34 cellular contexts compared by ENCODE assay signal in the genomic region with DNA sequence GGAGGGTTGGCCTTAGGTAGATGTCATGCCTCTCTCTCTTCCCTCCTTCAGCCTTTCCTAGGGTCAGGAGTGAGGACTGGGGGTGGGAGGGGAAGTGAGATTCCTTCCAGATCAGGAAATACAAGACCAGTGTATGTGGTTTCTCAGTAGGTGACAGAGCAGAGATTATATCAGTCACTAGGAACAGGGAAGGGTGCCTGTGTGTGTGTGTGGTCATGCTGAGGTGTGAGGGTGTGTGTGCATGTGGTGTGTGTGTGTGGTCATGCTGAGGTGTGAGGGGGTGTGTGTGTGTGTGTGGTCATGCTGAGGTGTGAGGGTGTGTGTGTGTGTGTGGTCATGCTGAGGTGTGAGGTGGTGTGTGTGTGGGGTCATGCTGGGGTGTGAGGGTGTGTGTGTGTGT.
A peak's percentile ranks its signal among the peaks of the same experiment; 100 is the strongest.
DNase-seq lines count a peak whose midpoint lies in the region; ATAC-seq, FAIRE-seq and TF ChIP-seq lines count a peak whose summit lies in the region.
"Had no signal": no experiment of that assay in that cellular context is flagged by ENCODE, and none has a peak within 500 bp of the region (broad histone marks: within the 10 kb centered on the region; RNA-seq: fewer than 3 reads in every experiment).

No MANE protein-coding gene starts in this region.

- TF ChIP-seq EP300 in K562 (IDR thresholded peaks at IDR 0.05; ENCODE audit: low read length), result no peak

- no peak overlapping the region for H3K4me2 ChIP-seq in K562 (ENCODE audit: insufficient read depth, low read length)

- no peak overlapping the region for H3K4me3 ChIP-seq in CD8-positive, alpha-beta memory T cell (ENCODE audit: low read length)
- H3K4me3 ChIP-seq in HEK293 (ENCODE audit: low read depth, low read length) (no peak overlapping the region), K562 (no peak overlapping the region), mucosa of descending colon (no peak overlapping the region), endodermal cell (ENCODE audit: low read length) (no peak overlapping the region)
- H3K4me3 ChIP-seq: left ventricle myocardium inferior, ovary, SJSA1 had no signal

- no peak overlapping the region for H2AFZ ChIP-seq in K562 (ENCODE audit: low read depth, low read length)

- TF ChIP-seq RAD21 in K562 (CRISPR knock-in tag; conservative IDR thresholded peaks at IDR 0.05 in 1 of 2, IDR thresholded peaks at IDR 0.05 in 1 of 2), result no peak

- H3K4me1 ChIP-seq in CD8-positive, alpha-beta memory T cell (ENCODE audit: insufficient read depth, low read length), result no peaks in the 10 kb centered on the region
- H3K4me1 ChIP-seq in HEK293 (ENCODE audit: control insufficient read depth, insufficient read depth, low read length), result no peaks in the 10 kb centered on the region; the same call in 1 of the 2 replicates
- H3K4me1 ChIP-seq in K562 (replicated peaks in 1 of 2; ENCODE audit: control insufficient read depth in 2 of 2, insufficient read depth in 2 of 2, low read length in 2 of 2), result peaks cover 0 to 3% of the 10 kb centered on the region in 2 experiments
- H3K4me1 ChIP-seq in mucosa of descending colon (ENCODE audit: low read depth), result no peaks in the 10 kb centered on the region
- H3K4me1 ChIP-seq in endodermal cell (ENCODE audit: control insufficient read depth, insufficient read depth, low read length), result no peaks in the 10 kb centered on the region

- intact Hi-C loops in K562 (cut with micrococcal nuclease) (loop anchor here (10.0 kb wide), 1 partner anchor 252 kb away; no protein-coding TSS in a partner anchor), mucosa of descending colon (cut with DNase I, micrococcal nuclease) (no loop called here)

- no TSS peak for BruUV-seq in K562 (replicated peaks; lab: Mats Ljungman, UMichigan)

- peaks cover 7 to 18% (median 13%) of the 10 kb centered on the region in 3 donors for H3K4me1 Mint-ChIP-seq in CD8-positive, alpha-beta memory T cell
- peaks cover 22% of the 10 kb centered on the region for H3K4me1 Mint-ChIP-seq in neural crest cell
- no peaks in the 10 kb centered on the region for H3K4me1 Mint-ChIP-seq in endodermal cell
- H3K4me1 Mint-ChIP-seq: activated naive CD4-positive, alpha-beta T cell treated with anti-CD3 and anti-CD28 coated beads, Interleukin-2, amount 50 U/mL, for 24 hours had no signal

- H3K36me3 ChIP-seq in CD8-positive, alpha-beta memory T cell (ENCODE audit: insufficient read depth, low read length), result no peaks in the 10 kb centered on the region
- H3K36me3 ChIP-seq in HEK293 (ENCODE audit: control insufficient read depth in 2 of 2, insufficient read depth in 1 of 2, low read length in 2 of 2) (no peaks in the 10 kb centered on the region), K562 (ENCODE audit: control insufficient read depth, insufficient read depth, low read length) (no peaks in the 10 kb centered on the region), mucosa of descending colon (ENCODE audit: low read depth) (no peaks in the 10 kb centered on the region), endodermal cell (ENCODE audit: control insufficient read depth, insufficient read depth, low read length) (no peaks in the 10 kb centered on the region)
- H3K36me3 ChIP-seq: left ventricle myocardium inferior, ovary, SJSA1 had no signal

- TF ChIP-seq CTCF in HEK293 (tag by site-specific recombination; IDR thresholded peaks at IDR 0.05), result no peak
- no peak for TF ChIP-seq CTCF in K562 (IDR thresholded peaks at IDR 0.05 in 2 of 3, conservative IDR thresholded peaks at IDR 0.05 in 1 of 3; ENCODE audit: insufficient read depth in 2 of 3, low read depth in 1 of 3, low read length in 3 of 3)
- TF ChIP-seq CTCF in neural crest cell (conservative IDR thresholded peaks at IDR 0.05), result no peak
- no peak for TF ChIP-seq CTCF in mucosa of descending colon (IDR thresholded peaks at IDR 0.05)
- no peak for TF ChIP-seq CTCF in endodermal cell (conservative IDR thresholded peaks at IDR 0.05)

- peak overlapping the region in 1 of 7 donors; percentile 6 for H3K4me3 Mint-ChIP-seq in CD8-positive, alpha-beta memory T cell
- H3K4me3 Mint-ChIP-seq in neural crest cell (no peak overlapping the region), endodermal cell (no peak overlapping the region)
- H3K4me3 Mint-ChIP-seq: activated naive CD4-positive, alpha-beta T cell treated with anti-CD3 and anti-CD28 coated beads, Interleukin-2, amount 50 U/mL, for 24 hours; T-cell had no signal

- H3K9me3 ChIP-seq in CD8-positive, alpha-beta memory T cell (ENCODE audit: low read length), result no peaks in the 10 kb centered on the region
- no peaks in the 10 kb centered on the region for H3K9me3 ChIP-seq in HEK293 (ENCODE audit: control insufficient read depth, insufficient read depth, low read depth, low read length)
- no peaks in the 10 kb centered on the region for H3K9me3 ChIP-seq in K562 (replicated peaks; ENCODE audit: control insufficient read depth, insufficient read depth, low read depth, low read length)
- H3K9me3 ChIP-seq in mucosa of descending colon, result no peaks in the 10 kb centered on the region
- H3K9me3 ChIP-seq in endodermal cell (ENCODE audit: control insufficient read depth, low read length), result no peaks in the 10 kb centered on the region
- H3K9me3 ChIP-seq: left ventricle myocardium inferior, ovary, SJSA1 had no signal

- H3K9me3 Mint-ChIP-seq in CD8-positive, alpha-beta memory T cell, result peaks cover 0 to 3% (median 0%) of the 10 kb centered on the region in 5 donors
- H3K9me3 Mint-ChIP-seq in neural crest cell, result no peaks in the 10 kb centered on the region
- H3K9me3 Mint-ChIP-seq in endodermal cell, result no peaks in the 10 kb centered on the region
- H3K9me3 Mint-ChIP-seq: activated naive CD4-positive, alpha-beta T cell treated with anti-CD3 and anti-CD28 coated beads, Interleukin-2, amount 50 U/mL, for 24 hours; T-cell had no signal

- CTCF ChIA-PET in CD8-positive, alpha-beta memory T cell (lab: Charles Lee), result no interaction called here
- CTCF ChIA-PET in HEK293 (lab: Yijun Ruan, JAX), result interaction anchor here (0.6 kb wide), 1 partner anchor 731 kb away, joined by 4 read pairs; no protein-coding TSS in a partner anchor
- CTCF ChIA-PET in K562 (lab: Yijun Ruan, JAX; ENCODE audit: low intra/inter-chr PET ratio), result no interaction called here

- POLR2A ChIA-PET in CD8-positive, alpha-beta memory T cell (lab: Charles Lee), result no interaction called here
- POLR2A ChIA-PET in HEK293 (lab: Yijun Ruan, JAX) (no interaction called here), K562 (lab: Yijun Ruan, JAX) (no interaction called here)

- in situ Hi-C loops in K562 (cut with MboI), result no loop called here

- ATAC-seq in K562, result peak; percentile 45
- ATAC-seq in mucosa of descending colon, result no peak
- no peak for ATAC-seq in GM18909 (IDR thresholded peaks at IDR 0.05; ENCODE audit: poor library complexity, unreplicated experiment)
- ATAC-seq: esophagus mucosa; stimulated activated naive CD8-positive, alpha-beta T cell treated with anti-CD3 and anti-CD28 coated beads, Interleukin-15, Interleukin-2, amounts not matched to agents 100 U/mL and 50 U/mL, for 24 hours; T-cell had no signal

- FAIRE-seq in K562 (lab: Jason Lieb, UNC), result no peak
- FAIRE-seq: colon, small intestine had no signal

- peaks cover 0 to 2% of the 10 kb centered on the region in 2 donors for H3K27me3 Mint-ChIP-seq in CD8-positive, alpha-beta memory T cell
- H3K27me3 Mint-ChIP-seq in neural crest cell (ENCODE audit: low read depth), result no peaks in the 10 kb centered on the region
- peaks cover 2% of the 10 kb centered on the region for H3K27me3 Mint-ChIP-seq in endodermal cell (ENCODE audit: insufficient read depth)
- H3K27me3 Mint-ChIP-seq: activated naive CD4-positive, alpha-beta T cell treated with anti-CD3 and anti-CD28 coated beads, Interleukin-2, amount 50 U/mL, for 24 hours; T-cell had no signal

- H3K9ac ChIP-seq in K562 (ENCODE audit: insufficient read depth in 1 of 2, low read depth in 2 of 2, low read length in 2 of 2) (no peak overlapping the region; a peak in 1 of 4 replicates), endodermal cell (ENCODE audit: extremely low read depth, low read length, poor library complexity, severe bottlenecking) (no peak overlapping the region)

- no peaks in the 10 kb centered on the region for H3K9me1 ChIP-seq in K562 (ENCODE audit: control insufficient read depth, insufficient read depth, low read length)

- no peak for DNase-seq in CD8-positive, alpha-beta memory T cell
- no peak for DNase-seq in K562 (ENCODE audit: extremely low read depth in 1 of 4, low spot score in 3 of 4)
- DNase-seq in neural crest cell (ENCODE audit: low read depth, low spot score), result no peak
- DNase-seq in mucosa of descending colon, result no peak
- no peak for DNase-seq in endodermal cell
- no peak for DNase-seq in cerebellar nuclear complex (lab: John Stamatoyannopoulos, UW)
- DNase-seq: activated CD4-positive, alpha-beta T cell treated with anti-CD3 and anti-CD28 coated beads, Interleukin-2, amount 50 U/mL, for 4 hours; activated CD4-positive, CD25-positive, alpha-beta regulatory T cell; activated CD8-positive, alpha-beta memory T cell treated with anti-CD3 and anti-CD28 coated beads, Interleukin-2, amount 50 U/mL, for 4 hours; anterior cingulate cortex; DMS79; GDM1; glutamatergic neuron; GOT3; left ventricle myocardium inferior; naive B cell; NCI-H1105; NCI-H187; NCI-H2171 treated with DMSO at 0.1 percent for 48 hours; NCI-H510A; ovary; retina; RPMI8226; small intestine; stimulated activated CD4-positive, alpha-beta T cell treated with anti-CD3 and anti-CD28 coated beads, Interleukin-1b, Interleukin-23, amount 100 ng/mL, for 48 hours; stimulated activated naive CD8-positive, alpha-beta T cell treated with anti-CD3 and anti-CD28 coated beads, Interleukin-15, Interleukin-2, amounts not matched to agents 100 U/mL and 50 U/mL, for 24 hours had no signal

- H3K79me2 ChIP-seq in K562 (ENCODE audit: control insufficient read depth, insufficient read depth, low read length), result no peaks in the 10 kb centered on the region

- H3K27me3 ChIP-seq in CD8-positive, alpha-beta memory T cell (ENCODE audit: insufficient read depth, low read length, poor library complexity, severe bottlenecking), result no peaks in the 10 kb centered on the region
- H3K27me3 ChIP-seq in K562 (ENCODE audit: control insufficient read depth in 2 of 2, insufficient read depth in 2 of 2, low read length in 2 of 2), result peaks cover 0 to 24% of the 10 kb centered on the region in 2 experiments; a peak in 2 of 5 replicates
- no peaks in the 10 kb centered on the region for H3K27me3 ChIP-seq in endodermal cell (ENCODE audit: control insufficient read depth, insufficient read depth, low read length, poor library complexity, severe bottlenecking)
- H3K27me3 ChIP-seq: ovary, SJSA1 had no signal

- no peak overlapping the region for H3K27ac ChIP-seq in CD8-positive, alpha-beta memory T cell (ENCODE audit: low read depth, low read length)
- no peak overlapping the region for H3K27ac ChIP-seq in HEK293 (ENCODE audit: extremely low read depth, low read depth, low read length)
- no peak overlapping the region for H3K27ac ChIP-seq in K562 (ENCODE audit: extremely low read depth, low read depth, low read length)
- H3K27ac ChIP-seq in endodermal cell (ENCODE audit: low read depth, low read length), result no peak overlapping the region
- H3K27ac ChIP-seq: C4-2B, left ventricle myocardium inferior, ovary, SJSA1 had no signal

- no peaks in the 10 kb centered on the region for H3K36me3 Mint-ChIP-seq in CD8-positive, alpha-beta memory T cell
- H3K36me3 Mint-ChIP-seq in neural crest cell (ENCODE audit: low read depth) (peaks cover 4% of the 10 kb centered on the region), endodermal cell (ENCODE audit: low read depth) (no peaks in the 10 kb centered on the region)
- H3K36me3 Mint-ChIP-seq: activated naive CD4-positive, alpha-beta T cell treated with anti-CD3 and anti-CD28 coated beads, Interleukin-2, amount 50 U/mL, for 24 hours; naive B cell; T-cell had no signal

- H3K27ac Mint-ChIP-seq in CD8-positive, alpha-beta memory T cell, result peak overlapping the region in 7 of 8 donors; percentile 10 to 97 (median 47)
- H3K27ac Mint-ChIP-seq in neural crest cell (ENCODE audit: unreplicated experiment) (peak overlapping the region; percentile 62), endodermal cell (no peak overlapping the region)
- H3K27ac Mint-ChIP-seq: activated naive CD4-positive, alpha-beta T cell treated with anti-CD3 and anti-CD28 coated beads, Interleukin-2, amount 50 U/mL, for 24 hours; naive B cell; T-cell had no signal

- peaks cover 5% of the 10 kb centered on the region for H4K20me1 ChIP-seq in K562 (replicated peaks; ENCODE audit: control insufficient read depth, insufficient read depth, low read length)

- TF ChIP-seq POLR2A in K562 (conservative IDR thresholded peaks at IDR 0.05), result no peak
